ENCODE assay signal across 7 cellular contexts in genomic region chr2:26172189-26172865, GRCh38. TPM values are rescaled to one million over a fixed set of nuclear protein-coding genes. Genes with fewer than 3 reads are reported as not detected.
A peak's percentile ranks its signal among the peaks of the same experiment; 100 is the strongest.
DNase-seq lines count a peak whose midpoint lies in the region; ATAC-seq and TF ChIP-seq lines count a peak whose summit lies in the region.

No MANE protein-coding gene starts in this region.

- TF ChIP-seq CTCF in GM10266 (IDR thresholded peaks at IDR 0.05; ENCODE audit: control insufficient read depth, insufficient read depth, low read depth, missing control alignments) (no peak), endothelial cell (IDR thresholded peaks at IDR 0.05; ENCODE audit: unreplicated experiment) (no peak)

- ATAC-seq in HG03196 (IDR thresholded peaks at IDR 0.05; ENCODE audit: unreplicated experiment), result no peak

- H3K27ac Mint-ChIP-seq in endothelial cell (ENCODE audit: unreplicated experiment), result no peak overlapping the region

- H3K27me3 Mint-ChIP-seq in endothelial cell (ENCODE audit: unreplicated experiment), result peaks cover 20% of the 10 kb centered on the region

- peak; percentile 41 for DNase-seq in GM10266 (ENCODE audit: extremely low spot score)
- peak; percentile 29 for DNase-seq in NCI-H69 (lab: John Stamatoyannopoulos, UW)
- no peak for DNase-seq in endothelial cell (ENCODE audit: low spot score)
- DNase-seq in retina, result peak; percentile 62
- DNase-seq in NOMO-1 treated with dmso at 0.1 percent for 144 hours (lab: John Stamatoyannopoulos, UW; ENCODE audit: unreplicated experiment), result no peak
- no peak for DNase-seq in iPS-NIHi7 (ENCODE audit: extremely low spot score)

- H3K9me3 Mint-ChIP-seq in endothelial cell (ENCODE audit: unreplicated experiment), result no peaks in the 10 kb centered on the region

- H3K36me3 Mint-ChIP-seq in endothelial cell (ENCODE audit: low read depth, unreplicated experiment), result peaks cover 11% of the 10 kb centered on the region

- H3K4me3 Mint-ChIP-seq in endothelial cell (ENCODE audit: unreplicated experiment), result peak overlapping the region; percentile 88

- H3K4me1 Mint-ChIP-seq in endothelial cell (ENCODE audit: unreplicated experiment), result peaks cover 8% of the 10 kb centered on the region

RNA-seq across cellular contexts. Expression of gene GAREM2, which starts 0.6 kb away (rescaled TPM):
- 4.6 TPM for total RNA-seq in endothelial cell (ENCODE audit: unreplicated experiment)

Comparison
In these comparisons a context has a peak if more than half of its experiments do, and no peak if none do; other contexts are left out.
1. DNase-seq: peak in GM10266 (single experiment), NCI-H69 (single experiment) and retina (single experiment); none in endothelial cell (single experiment), NOMO-1 treated with dmso at 0.1 percent for 144 hours (single experiment) and iPS-NIHi7 (single experiment).